ENCODE assay signal across 16 cellular contexts in genomic region chr1:81682490-81682889, GRCh38.
DNase-seq lines count a peak whose midpoint lies in the region; ATAC-seq and TF ChIP-seq lines count a peak whose summit lies in the region.
"Had no signal": no experiment of that assay in that cellular context is flagged by ENCODE, and none has a peak within 500 bp of the region (broad histone marks: within the 10 kb centered on the region; RNA-seq: fewer than 3 reads in every experiment).

No MANE protein-coding gene starts in this region.

- H3K9me3 ChIP-seq in HUES48 (ENCODE audit: control insufficient read depth, insufficient read depth, low read length) (no peaks in the 10 kb centered on the region; the same call in 1 of the 2 replicates), left lung (peaks cover 0 to under 1% of the 10 kb centered on the region in 2 donors)
- H3K9me3 ChIP-seq: neutrophil, SJCRH30, thyroid gland had no signal

- ATAC-seq in left lung = peak; percentile 50
- ATAC-seq in GM18873 (IDR thresholded peaks at IDR 0.05; ENCODE audit: low FRiP score, unreplicated experiment) = no peak
- no peak for ATAC-seq in HG02759 (IDR thresholded peaks at IDR 0.05; ENCODE audit: unreplicated experiment)
- no peak for ATAC-seq in HG03135 (IDR thresholded peaks at IDR 0.05; ENCODE audit: unreplicated experiment)
- ATAC-seq: activated CD8-positive, alpha-beta T cell treated with anti-CD3 and anti-CD28 coated beads, Interleukin-2, amount 10 ng/mL, durations not matched to agents 7 days and 5 days had no signal

- no peaks in the 10 kb centered on the region for H3K27me3 ChIP-seq in HUES48 (ENCODE audit: control insufficient read depth, insufficient read depth, low read length)
- no peaks in the 10 kb centered on the region for H3K27me3 ChIP-seq in brain microvascular endothelial cell (replicated peaks)
- H3K27me3 ChIP-seq in left lung = no peaks in the 10 kb centered on the region
- H3K27me3 ChIP-seq: neutrophil, SJCRH30, thyroid gland had no signal

- TF ChIP-seq CTCF in AG10803 (conservative IDR thresholded peaks at IDR 0.05; ENCODE audit: low read length) (no peak), brain microvascular endothelial cell (IDR thresholded peaks at IDR 0.05; ENCODE audit: low read depth, low read length, missing control alignments) (no peak), left lung (IDR thresholded peaks at IDR 0.05) (no peak)

- H3K27ac ChIP-seq in HUES48 (ENCODE audit: low read depth, low read length) (peak overlapping the region; percentile 83), brain microvascular endothelial cell (peak overlapping the region; percentile 27), left lung (peak overlapping the region in 1 of 2 donors; percentile 2)
- H3K27ac ChIP-seq: neutrophil, SJCRH30, thyroid gland had no signal

- H3K9ac ChIP-seq in HUES48 (ENCODE audit: low read depth, low read length) = peak overlapping the region; percentile 48; the same call in 1 of the 2 replicates

- in situ Hi-C loops in brain microvascular endothelial cell (cut with HindIII; ENCODE audit: low pct_ligation_motif_present, low sequenced_read_pairs) = no loop called here

- H3K4me3 ChIP-seq in AG10803 (ENCODE audit: low read length) = no peak overlapping the region
- H3K4me3 ChIP-seq in HUES48 (ENCODE audit: low read depth, low read length) = no peak overlapping the region
- H3K4me3 ChIP-seq in brain microvascular endothelial cell (ENCODE audit: low read depth, low read length) = no peak overlapping the region
- no peak overlapping the region for H3K4me3 ChIP-seq in left lung
- H3K4me3 ChIP-seq: SJCRH30, thyroid gland had no signal

- intact Hi-C loops in left lung (cut with DNase I) = no loop called here

- H3K36me3 ChIP-seq in HUES48 (ENCODE audit: control insufficient read depth, insufficient read depth, low read length) = no peaks in the 10 kb centered on the region
- no peaks in the 10 kb centered on the region for H3K36me3 ChIP-seq in brain microvascular endothelial cell (replicated peaks)
- H3K36me3 ChIP-seq in left lung = no peaks in the 10 kb centered on the region
- H3K36me3 ChIP-seq: neutrophil, SJCRH30, thyroid gland had no signal

- H3K4me1 ChIP-seq in HUES48 (ENCODE audit: control insufficient read depth, insufficient read depth, low read length) = peaks cover 55% of the 10 kb centered on the region
- peaks cover 0 to 13% of the 10 kb centered on the region in 2 donors for H3K4me1 ChIP-seq in left lung

- peak; percentile 56 for DNase-seq in AG10803 (ENCODE audit: low read depth)
- peak; percentile 65 for DNase-seq in brain microvascular endothelial cell
- DNase-seq in left lung = no peak
- DNase-seq in DMS53 (lab: John Stamatoyannopoulos, UW) = no peak
- DNase-seq: activated CD8-positive, alpha-beta T cell treated with anti-CD3 and anti-CD28 coated beads, Interleukin-2, amount 10 ng/mL, durations not matched to agents 7 days and 5 days; activated effector memory CD4-positive, alpha-beta T cell treated with anti-CD3 and anti-CD28 coated beads, Interleukin-2, amount 50 U/mL, for 16 hours; mammary epithelial cell; NCI-H2107; SJCRH30; stimulated activated CD4-positive, alpha-beta T cell treated with anti-CD3 and anti-CD28 coated beads, Interleukin-15, amount 100 ng/mL, for 24 hours; thyroid gland had no signal

Comparison
In these comparisons a context has a peak if more than half of its experiments do, and no peak if none do; other contexts are left out.
1. DNase-seq: peak in AG10803 (single experiment) and brain microvascular endothelial cell (single experiment); none in left lung (0 of 2) and DMS53 (single experiment).